11 cellular contexts compared by ENCODE assay signal in the genomic region with DNA sequence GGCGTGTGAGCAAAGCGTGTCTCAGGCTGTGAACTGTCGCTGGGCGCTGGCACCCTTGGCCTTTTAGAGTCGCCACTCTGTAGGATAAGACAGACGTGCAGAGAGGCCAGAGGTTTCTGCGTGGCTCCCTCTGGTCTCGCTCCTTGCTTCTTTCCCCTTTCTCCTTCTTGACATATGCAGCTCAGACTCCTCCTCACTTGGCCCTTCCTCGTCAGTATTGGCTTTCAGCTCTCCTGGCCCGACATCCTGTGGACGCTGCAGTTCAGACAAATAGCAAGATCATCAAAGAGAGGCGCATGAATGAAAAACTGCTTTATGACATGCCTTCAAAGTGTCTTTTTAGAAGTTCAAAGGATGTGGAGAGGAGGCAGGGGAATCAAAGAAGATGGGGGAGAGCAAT.
A peak's percentile ranks its signal among the peaks of the same experiment; 100 is the strongest.
DNase-seq lines count a peak whose midpoint lies in the region; ATAC-seq and TF ChIP-seq lines count a peak whose summit lies in the region.
"Had no signal": no experiment of that assay in that cellular context is flagged by ENCODE, and none has a peak within 500 bp of the region (broad histone marks: within the 10 kb centered on the region; RNA-seq: fewer than 3 reads in every experiment).

No MANE protein-coding gene starts in this region.

- H3K36me3 ChIP-seq in sigmoid colon = no peaks in the 10 kb centered on the region

- peak overlapping the region in 1 of 4 donors; percentile 22 for H3K27ac ChIP-seq in sigmoid colon

- H3K9me3 Mint-ChIP-seq in activated naive CD4-positive, alpha-beta T cell treated with anti-CD3 and anti-CD28 coated beads, Interleukin-2, amount 50 U/mL, for 24 hours = no peaks in the 10 kb centered on the region
- H3K9me3 Mint-ChIP-seq in activated CD8-positive, alpha-beta T cell treated with anti-CD3 and anti-CD28 coated beads for 36 hours = no peaks in the 10 kb centered on the region
- H3K9me3 Mint-ChIP-seq: activated B cell treated with CpG ODN at 0.5 μM for 24 hours had no signal

- TF ChIP-seq POLR2A in sigmoid colon (IDR thresholded peaks at IDR 0.05) = no peak

- H3K27me3 Mint-ChIP-seq in activated naive CD4-positive, alpha-beta T cell treated with anti-CD3 and anti-CD28 coated beads, Interleukin-2, amount 50 U/mL, for 24 hours = no peaks in the 10 kb centered on the region
- H3K27me3 Mint-ChIP-seq in activated CD8-positive, alpha-beta T cell treated with anti-CD3 and anti-CD28 coated beads for 36 hours = peaks cover 16% of the 10 kb centered on the region

- ATAC-seq in activated CD8-positive, alpha-beta T cell treated with anti-CD3 and anti-CD28 coated beads for 36 hours = peak; percentile 39
- ATAC-seq in HG03354 (IDR thresholded peaks at IDR 0.05; ENCODE audit: poor library complexity, severe bottlenecking, unreplicated experiment) = no peak

- no peaks in the 10 kb centered on the region for H3K27me3 ChIP-seq in sigmoid colon

- H3K4me3 ChIP-seq in fibroblast of mammary gland (ENCODE audit: control insufficient read depth, low read depth, low read length) = no peak overlapping the region
- H3K4me3 ChIP-seq in sigmoid colon = no peak overlapping the region

- H3K4me1 ChIP-seq in sigmoid colon = no peaks in the 10 kb centered on the region

- no peak for TF ChIP-seq EP300 in sigmoid colon (IDR thresholded peaks at IDR 0.05)

- no peaks in the 10 kb centered on the region for H3K36me3 Mint-ChIP-seq in activated naive CD4-positive, alpha-beta T cell treated with anti-CD3 and anti-CD28 coated beads, Interleukin-2, amount 50 U/mL, for 24 hours
- H3K36me3 Mint-ChIP-seq in activated CD8-positive, alpha-beta T cell treated with anti-CD3 and anti-CD28 coated beads for 36 hours (ENCODE audit: low read depth) = no peaks in the 10 kb centered on the region

- peaks cover 12% of the 10 kb centered on the region for H3K4me1 Mint-ChIP-seq in activated naive CD4-positive, alpha-beta T cell treated with anti-CD3 and anti-CD28 coated beads, Interleukin-2, amount 50 U/mL, for 24 hours
- peaks cover 10% of the 10 kb centered on the region for H3K4me1 Mint-ChIP-seq in activated CD8-positive, alpha-beta T cell treated with anti-CD3 and anti-CD28 coated beads for 36 hours (ENCODE audit: low read depth)

- intact Hi-C loops in activated CD8-positive, alpha-beta T cell treated with anti-CD3 and anti-CD28 coated beads for 36 hours (cut with micrococcal nuclease) = no loop called here
- intact Hi-C loops in sigmoid colon (cut with DNase I) = no loop called here

- DNase-seq in activated naive CD4-positive, alpha-beta T cell treated with anti-CD3 and anti-CD28 coated beads, Interleukin-2, amount 50 U/mL, for 16 hours = no peak
- DNase-seq in activated CD8-positive, alpha-beta T cell treated with anti-CD3 and anti-CD28 coated beads for 36 hours = peak; percentile 30
- DNase-seq in fibroblast of mammary gland (ENCODE audit: low read depth) (peak; percentile 68), sigmoid colon (peak; percentile 69), NCI-H2227 treated with DMSO at 0.1 percent for 48 hours (lab: John Stamatoyannopoulos, UW) (no peak), NCI-H2081 treated with DMSO at 0.1 percent for 48 hours (lab: John Stamatoyannopoulos, UW) (no peak)
- DNase-seq: activated B cell treated with CpG ODN at 0.5 μM for 24 hours, NCI-H1417, NCI-H82 had no signal

- TF ChIP-seq CTCF in activated CD8-positive, alpha-beta T cell treated with anti-CD3 and anti-CD28 coated beads for 36 hours (IDR thresholded peaks at IDR 0.05) = no peak
- TF ChIP-seq CTCF in fibroblast of mammary gland (conservative IDR thresholded peaks at IDR 0.05; ENCODE audit: control insufficient read depth, insufficient read depth, low read depth, low read length) (peak; percentile 7), sigmoid colon (IDR thresholded peaks at IDR 0.05) (no peak)

- H3K9me3 ChIP-seq in sigmoid colon = no peaks in the 10 kb centered on the region

- H3K27ac Mint-ChIP-seq in activated naive CD4-positive, alpha-beta T cell treated with anti-CD3 and anti-CD28 coated beads, Interleukin-2, amount 50 U/mL, for 24 hours = no peak overlapping the region
- H3K27ac Mint-ChIP-seq in activated CD8-positive, alpha-beta T cell treated with anti-CD3 and anti-CD28 coated beads for 36 hours = no peak overlapping the region
- H3K27ac Mint-ChIP-seq: activated B cell treated with CpG ODN at 0.5 μM for 24 hours had no signal

- H3K4me3 Mint-ChIP-seq in activated naive CD4-positive, alpha-beta T cell treated with anti-CD3 and anti-CD28 coated beads, Interleukin-2, amount 50 U/mL, for 24 hours = peak overlapping the region; percentile 1
- no peak overlapping the region for H3K4me3 Mint-ChIP-seq in activated CD8-positive, alpha-beta T cell treated with anti-CD3 and anti-CD28 coated beads for 36 hours
- H3K4me3 Mint-ChIP-seq: activated B cell treated with CpG ODN at 0.5 μM for 24 hours had no signal

- WGBS in sigmoid colon, 2 donors = 40 to 59% methylated on average over 12 of the region's 12 CpGs

- POLR2A ChIA-PET in activated CD8-positive, alpha-beta T cell treated with anti-CD3 and anti-CD28 coated beads for 36 hours (lab: Charles Lee) = no interaction called here

- CTCF ChIA-PET in activated CD8-positive, alpha-beta T cell treated with anti-CD3 and anti-CD28 coated beads for 36 hours (lab: Charles Lee) = no interaction called here

Comparison
In these comparisons a context has a peak if more than half of its experiments do, and no peak if none do; other contexts are left out.
1. DNase-seq: peak in activated CD8-positive, alpha-beta T cell treated with anti-CD3 and anti-CD28 coated beads for 36 hours (single experiment), fibroblast of mammary gland (single experiment) and sigmoid colon (single experiment); none in activated naive CD4-positive, alpha-beta T cell treated with anti-CD3 and anti-CD28 coated beads, Interleukin-2, amount 50 U/mL, for 16 hours (single experiment), NCI-H2227 treated with DMSO at 0.1 percent for 48 hours (single experiment) and NCI-H2081 treated with DMSO at 0.1 percent for 48 hours (single experiment).